ENCODE assay signal across 21 cellular contexts in the genomic region with DNA sequence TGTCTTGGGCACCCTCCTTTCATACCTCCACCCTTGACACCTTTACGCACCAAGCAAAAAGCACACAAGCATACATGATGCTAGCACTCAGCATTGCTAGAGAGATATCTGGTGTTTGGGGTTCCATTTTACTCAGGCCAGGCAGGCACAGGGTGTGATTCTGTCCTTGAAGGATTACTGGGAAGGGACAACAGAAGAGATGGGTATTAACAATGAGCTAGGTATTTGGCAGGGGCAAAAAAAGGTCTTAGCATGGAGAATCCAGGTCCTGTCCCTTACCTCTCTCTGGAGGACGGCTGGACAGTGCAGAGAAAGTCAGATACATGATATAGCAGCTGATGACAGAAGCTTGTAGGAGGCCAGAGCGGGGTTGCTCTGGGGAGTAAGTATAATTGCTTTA. TPM values are rescaled to one million over a fixed set of nuclear protein-coding genes. Genes with fewer than 3 reads are reported as not detected.
A peak's percentile ranks its signal among the peaks of the same experiment; 100 is the strongest.
DNase-seq lines count a peak whose midpoint lies in the region; ATAC-seq, FAIRE-seq and TF ChIP-seq lines count a peak whose summit lies in the region.
"Had no signal": no experiment of that assay in that cellular context is flagged by ENCODE, and none has a peak within 500 bp of the region (broad histone marks: within the 10 kb centered on the region; RNA-seq: fewer than 3 reads in every experiment).

No MANE protein-coding gene starts in this region.

- H3K36me3 Mint-ChIP-seq in CD14-positive monocyte (peaks cover 55 to 57% of the 10 kb centered on the region in 2 donors), naive B cell (peaks cover 13 to 53% of the 10 kb centered on the region in 2 donors)
- peaks cover 73% of the 10 kb centered on the region for H3K36me3 Mint-ChIP-seq in activated T-helper 1 cell treated with anti-CD3 and anti-CD28 coated beads, Interleukin-12 subunit alpha, Interleukin-12 subunit beta, Interleukin-2, Interleukin-4 antibody, amounts not matched to agents 30 ng/mL and 10 ng/mL and 1 ng/mL, durations not matched to agents 14 hours and 24 hours and 36 hours (ENCODE audit: low read depth)

- peaks cover 75% of the 10 kb centered on the region for H3F3A ChIP-seq in GM23248 (ENCODE audit: insufficient read depth)

- H3K4me3 ChIP-seq in GM23248 (no peak overlapping the region), spleen (no peak overlapping the region), small intestine (ENCODE audit: low read depth in 1 of 2, low read length in 2 of 2) (no peak overlapping the region)
- H3K4me3 ChIP-seq: HAP-1, PC-9, testis had no signal

- no peaks in the 10 kb centered on the region for H3K9me2 ChIP-seq in GM23248 (ENCODE audit: insufficient read depth)

- DNase-seq in CD14-positive monocyte (ENCODE audit: low spot score): no peak
- DNase-seq in GM23248: no peak
- DNase-seq in activated T-helper 1 cell treated with anti-CD3 and anti-CD28 coated beads, Interleukin-12 subunit alpha, Interleukin-12 subunit beta, Interleukin-2, Interleukin-4 antibody, amounts not matched to agents 30 ng/mL and 10 ng/mL and 1 ng/mL, durations not matched to agents 14 hours and 24 hours and 36 hours (ENCODE audit: low spot score): no peak
- no peak for DNase-seq in naive B cell
- DNase-seq in spleen: no peak
- DNase-seq in NCI-H82 treated with DMSO at 0.1 percent for 48 hours (lab: John Stamatoyannopoulos, UW; ENCODE audit: unreplicated experiment): no peak
- no peak for DNase-seq in small intestine
- DNase-seq: activated CD4-positive, alpha-beta T cell treated with anti-CD3 and anti-CD28 coated beads for 1 hour; activated T-cell treated with anti-CD3 and anti-CD28 coated beads, Interleukin-2, amount 50 U/mL, for 48 hours; brain microvascular endothelial cell; foreskin melanocyte; Kasumi-1; NCI-H1436; NCI-H446 treated with DMSO at 0.1 percent for 48 hours; PC-9; stimulated activated CD4-positive, alpha-beta T cell treated with anti-CD3 and anti-CD28 coated beads, Interleukin-15, amount 100 ng/mL, for 24 hours; testis had no signal

- TF ChIP-seq POLR2A in spleen (IDR thresholded peaks at IDR 0.05): no peak

- peaks cover 50% of the 10 kb centered on the region for H3K79me2 ChIP-seq in GM23248 (ENCODE audit: insufficient read depth)

- H3K27ac ChIP-seq in GM23248 (peak overlapping the region; percentile 99), spleen (peak overlapping the region in 1 of 8 donors; percentile 19), small intestine (ENCODE audit: low read depth in 1 of 2, low read length in 1 of 2) (peak overlapping the region in 1 of 2 donors; percentile 3)
- H3K27ac ChIP-seq: brain microvascular endothelial cell, PC-9, testis had no signal

- H3K36me3 ChIP-seq in GM23248 (ENCODE audit: low read depth) (peaks cover 20% of the 10 kb centered on the region), spleen (peaks cover 0 to 71% (median 39%) of the 10 kb centered on the region in 6 donors), small intestine (ENCODE audit: control insufficient read depth in 2 of 2, insufficient read depth in 2 of 2, low read length in 2 of 2) (peaks cover 4 to 6% of the 10 kb centered on the region in 2 donors)

- H3K4me3 Mint-ChIP-seq in CD14-positive monocyte (no peak overlapping the region), naive B cell (peak overlapping the region in 1 of 8 donors; percentile 71)
- H3K4me3 Mint-ChIP-seq in activated T-helper 1 cell treated with anti-CD3 and anti-CD28 coated beads, Interleukin-12 subunit alpha, Interleukin-12 subunit beta, Interleukin-2, Interleukin-4 antibody, amounts not matched to agents 30 ng/mL and 10 ng/mL and 1 ng/mL, durations not matched to agents 14 hours and 24 hours and 36 hours: no peak overlapping the region

- H3K4me1 ChIP-seq in GM23248 (ENCODE audit: insufficient read depth): peaks cover 54% of the 10 kb centered on the region
- peaks cover 28 to 89% (median 65%) of the 10 kb centered on the region in 6 donors for H3K4me1 ChIP-seq in spleen
- peaks cover 7 to 16% of the 10 kb centered on the region in 2 donors for H3K4me1 ChIP-seq in small intestine (ENCODE audit: control insufficient read depth in 2 of 2, insufficient read depth in 1 of 2, low read depth in 1 of 2, low read length in 1 of 2)

- in situ Hi-C loops in GM23248 (cut with MboI): no loop called here

- H3K27ac Mint-ChIP-seq in CD14-positive monocyte (peak overlapping the region in 5 of 7 donors; percentile 7 to 97 (median 57)), naive B cell (peak overlapping the region in 5 of 6 donors; percentile 8 to 58 (median 34))
- peak overlapping the region; percentile 40 for H3K27ac Mint-ChIP-seq in activated T-helper 1 cell treated with anti-CD3 and anti-CD28 coated beads, Interleukin-12 subunit alpha, Interleukin-12 subunit beta, Interleukin-2, Interleukin-4 antibody, amounts not matched to agents 30 ng/mL and 10 ng/mL and 1 ng/mL, durations not matched to agents 14 hours and 24 hours and 36 hours

- no peaks in the 10 kb centered on the region for H3K9me3 ChIP-seq in GM23248 (ENCODE audit: low read depth)
- H3K9me3 ChIP-seq in spleen: no peaks in the 10 kb centered on the region
- H3K9me3 ChIP-seq in small intestine (ENCODE audit: control insufficient read depth, low read depth): no peaks in the 10 kb centered on the region
- H3K9me3 ChIP-seq: HAP-1, testis had no signal

- H3K27me3 ChIP-seq in GM23248 (replicated peaks; ENCODE audit: insufficient read depth) (no peaks in the 10 kb centered on the region), spleen (replicated peaks in 1 of 7) (no peaks in the 10 kb centered on the region), small intestine (ENCODE audit: control insufficient read depth in 2 of 2, insufficient read depth in 2 of 2, low read length in 2 of 2) (no peaks in the 10 kb centered on the region)
- H3K27me3 ChIP-seq: brain microvascular endothelial cell, testis had no signal

- no peak overlapping the region for H2AFZ ChIP-seq in GM23248
- H2AFZ ChIP-seq: PC-9 had no signal

- intact Hi-C loops in CD14-positive monocyte (cut with micrococcal nuclease): no loop called here
- intact Hi-C loops in activated T-helper 1 cell treated with anti-CD3 and anti-CD28 coated beads, Interleukin-12 subunit alpha, Interleukin-12 subunit beta, Interleukin-2, Interleukin-4 antibody, amounts not matched to agents 30 ng/mL and 10 ng/mL and 1 ng/mL, durations not matched to agents 14 hours and 24 hours and 36 hours (cut with micrococcal nuclease): no loop called here
- intact Hi-C loops in spleen (cut with DNase I; ENCODE audit: low total_unique reads): no loop called here

- no peak overlapping the region for H3K9ac ChIP-seq in GM23248

- H3K4me1 Mint-ChIP-seq in CD14-positive monocyte (peaks cover 65% of the 10 kb centered on the region), naive B cell (peaks cover 66 to 87% (median 84%) of the 10 kb centered on the region in 3 donors)
- peaks cover 77% of the 10 kb centered on the region for H3K4me1 Mint-ChIP-seq in activated T-helper 1 cell treated with anti-CD3 and anti-CD28 coated beads, Interleukin-12 subunit alpha, Interleukin-12 subunit beta, Interleukin-2, Interleukin-4 antibody, amounts not matched to agents 30 ng/mL and 10 ng/mL and 1 ng/mL, durations not matched to agents 14 hours and 24 hours and 36 hours (ENCODE audit: low read depth)

- H3K4me2 ChIP-seq in GM23248 (ENCODE audit: unreplicated experiment): no peak overlapping the region
- H3K4me2 ChIP-seq: PC-9 had no signal

- no peak for FAIRE-seq in small intestine (lab: Jason Lieb, UNC)
- FAIRE-seq: endometrium had no signal

- no peak for ATAC-seq in naive B cell (ENCODE audit: low read depth in 2 of 2)
- no peak for ATAC-seq in HG03139 (IDR thresholded peaks at IDR 0.05; ENCODE audit: unreplicated experiment)

- no peak for TF ChIP-seq CTCF in CD14-positive monocyte (IDR thresholded peaks at IDR 0.05)
- TF ChIP-seq CTCF in spleen (IDR thresholded peaks at IDR 0.05 in 8 of 11, conservative IDR thresholded peaks at IDR 0.05 in 3 of 11): no peak

- H3K27me3 Mint-ChIP-seq in CD14-positive monocyte (ENCODE audit: low read depth in 3 of 3) (no peaks in the 10 kb centered on the region), naive B cell (no peaks in the 10 kb centered on the region)
- H3K27me3 Mint-ChIP-seq in activated T-helper 1 cell treated with anti-CD3 and anti-CD28 coated beads, Interleukin-12 subunit alpha, Interleukin-12 subunit beta, Interleukin-2, Interleukin-4 antibody, amounts not matched to agents 30 ng/mL and 10 ng/mL and 1 ng/mL, durations not matched to agents 14 hours and 24 hours and 36 hours (ENCODE audit: insufficient read depth): no peaks in the 10 kb centered on the region

- peaks cover 5% of the 10 kb centered on the region; the same call in 1 of the 2 replicates for H4K20me1 ChIP-seq in GM23248 (ENCODE audit: insufficient read depth)

- WGBS in GM23248 (ENCODE audit: low coverage in 1 of 2, low lambda C conversion rate in 2 of 2, missing lambda C conversion rate in 2 of 2), 2 experiments: 92 to 93% methylated on average over 3 of the region's 3 CpGs
- 88 to 94% (median 91%) methylated on average over 3 of the region's 3 CpGs for WGBS in spleen, 5 donors
- WGBS in small intestine, 3 donors: 92 to 97% (median 93%) methylated on average over 3 of the region's 3 CpGs

- H3K9me3 Mint-ChIP-seq in CD14-positive monocyte (no peaks in the 10 kb centered on the region), naive B cell (no peaks in the 10 kb centered on the region)
- H3K9me3 Mint-ChIP-seq in activated T-helper 1 cell treated with anti-CD3 and anti-CD28 coated beads, Interleukin-12 subunit alpha, Interleukin-12 subunit beta, Interleukin-2, Interleukin-4 antibody, amounts not matched to agents 30 ng/mL and 10 ng/mL and 1 ng/mL, durations not matched to agents 14 hours and 24 hours and 36 hours: no peaks in the 10 kb centered on the region

RNA-seq across cellular contexts. Expression of a gene that starts 3.5 kb away (rescaled TPM):
- under 1 TPM; 0.56 to 0.70 TPM for polyA plus RNA-seq in CD14-positive monocyte
- total RNA-seq in GM23248 (2014; rRNA removed; shearing (Covaris generic)): not detected in 2 replicates
- polyA plus RNA-seq in GM23248 (2016; fragmentation: Nextera tagmentation; extraction: Ambion mirVana): not detected in 2 replicates
- 0.39 and 0.41 TPM in 2 replicates for total RNA-seq in activated T-helper 1 cell treated with anti-CD3 and anti-CD28 coated beads, Interleukin-12 subunit alpha, Interleukin-12 subunit beta, Interleukin-2, Interleukin-4 antibody, amounts not matched to agents 30 ng/mL and 10 ng/mL and 1 ng/mL, durations not matched to agents 14 hours and 24 hours and 36 hours
- polyA plus RNA-seq in naive B cell (ENCODE audit: low read depth in 6 of 6): 1 to 10 TPM in 5 of 6 donors, under 1 TPM in 1; 0.52 to 3.0 (median 2.0) TPM
- total RNA-seq in spleen: not detected
- polyA plus RNA-seq in spleen: under 1 TPM; 0.09 to 0.29 (median 0.24) TPM
- under 1 TPM in 2 of 3 donors, not detected in 1; 0.24 to 0.45 TPM for polyA plus RNA-seq in small intestine
- polyA plus RNA-seq: BJ had no signal

RNA-seq across cellular contexts. Expression of a gene that starts 3.8 kb away (rescaled TPM):
- polyA plus RNA-seq in CD14-positive monocyte: 1 to 10 TPM; 4.4 to 5.3 TPM
- 0.76 and 8.2 TPM in 2 replicates for total RNA-seq in GM23248 (2014; rRNA removed; shearing (Covaris generic))
- 14.0 and 19.9 TPM in 2 replicates for polyA plus RNA-seq in GM23248 (2016; fragmentation: Nextera tagmentation; extraction: Ambion mirVana)
- 22.0 TPM in 2 replicates for total RNA-seq in activated T-helper 1 cell treated with anti-CD3 and anti-CD28 coated beads, Interleukin-12 subunit alpha, Interleukin-12 subunit beta, Interleukin-2, Interleukin-4 antibody, amounts not matched to agents 30 ng/mL and 10 ng/mL and 1 ng/mL, durations not matched to agents 14 hours and 24 hours and 36 hours
- 10 to 100 TPM; 11.4 to 19.4 (median 13.6) TPM for polyA plus RNA-seq in naive B cell (ENCODE audit: low read depth in 6 of 6)
- 10 to 100 TPM in 4 of 7 donors, 1 to 10 TPM in 3; 7.5 to 29.2 (median 10.1) TPM for total RNA-seq in spleen
- polyA plus RNA-seq in spleen: 10 to 100 TPM in 1 of 3 donors, 1 to 10 TPM in 2; 2.4 to 35.8 (median 7.8) TPM
- polyA plus RNA-seq in small intestine: 10 to 100 TPM in 2 of 3 donors, 1 to 10 TPM in 1; 5.8 to 24.3 (median 12.4) TPM

RNA-seq across cellular contexts. Expression of a gene that starts 4.4 kb away (rescaled TPM):
- 1,000 to 10,000 TPM; 2,483 to 3,135 TPM for polyA plus RNA-seq in CD14-positive monocyte
- total RNA-seq in GM23248 (2014; rRNA removed; shearing (Covaris generic)): 996 and 1,573 TPM in 2 replicates
- 3,240 and 3,311 TPM in 2 replicates for polyA plus RNA-seq in GM23248 (2016; fragmentation: Nextera tagmentation; extraction: Ambion mirVana)
- 531 and 540 TPM in 2 replicates for total RNA-seq in activated T-helper 1 cell treated with anti-CD3 and anti-CD28 coated beads, Interleukin-12 subunit alpha, Interleukin-12 subunit beta, Interleukin-2, Interleukin-4 antibody, amounts not matched to agents 30 ng/mL and 10 ng/mL and 1 ng/mL, durations not matched to agents 14 hours and 24 hours and 36 hours
- polyA plus RNA-seq in naive B cell (ENCODE audit: low read depth in 6 of 6): 1,000 to 10,000 TPM; 1,669 to 2,243 (median 1,811) TPM
- 1,000 to 10,000 TPM in 1 of 7 donors, 100 to 1,000 TPM in 6; 566 to 1,001 (median 658) TPM for total RNA-seq in spleen
- polyA plus RNA-seq in spleen: 1,000 to 10,000 TPM; 1,442 to 2,199 (median 1,832) TPM
- 1,000 to 10,000 TPM; 1,677 to 2,526 (median 1,745) TPM for polyA plus RNA-seq in small intestine

RNA-seq across cellular contexts. Expression of a gene that starts 19.8 kb away (rescaled TPM):
- polyA plus RNA-seq in CD14-positive monocyte: 1 to 10 TPM in 1 of 2 donors, under 1 TPM in 1; 0.29 to 1.2 TPM
- total RNA-seq in GM23248 (2014; rRNA removed; shearing (Covaris generic)): 5.2 and 6.4 TPM in 2 replicates
- 1.4 and 1.5 TPM in 2 replicates for polyA plus RNA-seq in GM23248 (2016; fragmentation: Nextera tagmentation; extraction: Ambion mirVana)
- 0.41 and 0.73 TPM in 2 replicates for total RNA-seq in activated T-helper 1 cell treated with anti-CD3 and anti-CD28 coated beads, Interleukin-12 subunit alpha, Interleukin-12 subunit beta, Interleukin-2, Interleukin-4 antibody, amounts not matched to agents 30 ng/mL and 10 ng/mL and 1 ng/mL, durations not matched to agents 14 hours and 24 hours and 36 hours
- polyA plus RNA-seq in naive B cell (ENCODE audit: low read depth in 6 of 6): 10 to 100 TPM; 23.1 to 42.3 (median 36.2) TPM
- total RNA-seq in spleen: 1 to 10 TPM; 1.7 to 9.8 (median 3.0) TPM
- 10 to 100 TPM in 1 of 3 donors, 1 to 10 TPM in 2; 5.1 to 44.4 (median 6.0) TPM for polyA plus RNA-seq in spleen
- polyA plus RNA-seq in small intestine: 10 to 100 TPM; 29.3 to 85.7 (median 45.4) TPM

RNA-seq across cellular contexts. Expression of a gene that starts 27.9 kb away (rescaled TPM):
- polyA plus RNA-seq in CD14-positive monocyte (1 to 10 TPM; 3.7 TPM), GM23248 (2016; fragmentation: Nextera tagmentation; extraction: Ambion mirVana) (30.2 and 33.1 TPM in 2 replicates), naive B cell (ENCODE audit: low read depth in 6 of 6) (10 to 100 TPM in 3 of 6 donors, 1 to 10 TPM in 3; 7.2 to 17.0 (median 10.8) TPM), spleen (10 to 100 TPM in 2 of 3 donors, 1 to 10 TPM in 1; 7.9 to 14.9 (median 12.1) TPM), small intestine (10 to 100 TPM; 16.2 to 19.7 (median 19.2) TPM)
- 14.4 and 24.6 TPM in 2 replicates for total RNA-seq in GM23248 (2014; rRNA removed; shearing (Covaris generic))
- 46.4 and 46.6 TPM in 2 replicates for total RNA-seq in activated T-helper 1 cell treated with anti-CD3 and anti-CD28 coated beads, Interleukin-12 subunit alpha, Interleukin-12 subunit beta, Interleukin-2, Interleukin-4 antibody, amounts not matched to agents 30 ng/mL and 10 ng/mL and 1 ng/mL, durations not matched to agents 14 hours and 24 hours and 36 hours
- total RNA-seq in spleen: 10 to 100 TPM; 15.2 to 18.8 (median 16.7) TPM
